In genomic region chr17:13626703-13627102, GRCh38 we compare ENCODE assay signal across 19 cellular contexts. TPM values are rescaled to one million over a fixed set of nuclear protein-coding genes. Genes with fewer than 3 reads are reported as not detected.
DNase-seq lines count a peak whose midpoint lies in the region; ATAC-seq, FAIRE-seq and TF ChIP-seq lines count a peak whose summit lies in the region.
"Had no signal": no experiment of that assay in that cellular context is flagged by ENCODE, and none has a peak within 500 bp of the region (broad histone marks: within the 10 kb centered on the region; RNA-seq: fewer than 3 reads in every experiment).

No MANE protein-coding gene starts in this region.

- H3K36me3 Mint-ChIP-seq in astrocyte (ENCODE audit: low read depth, unreplicated experiment) = no peaks in the 10 kb centered on the region
- H3K36me3 Mint-ChIP-seq in activated naive CD8-positive, alpha-beta T cell treated with anti-CD3 and anti-CD28 coated beads, Interleukin-2, amount 50 U/mL, for 24 hours (ENCODE audit: low read depth) = no peaks in the 10 kb centered on the region

- no peak overlapping the region for H3K27ac ChIP-seq in astrocyte (ENCODE audit: low read depth, low read length)
- H3K27ac ChIP-seq: ovary, SJCRH30 had no signal

- H3K9ac ChIP-seq in astrocyte (ENCODE audit: low read length) = no peak overlapping the region

- no peaks in the 10 kb centered on the region for H3K9me3 ChIP-seq in astrocyte (ENCODE audit: insufficient read depth, low read depth, low read length)
- H3K9me3 ChIP-seq: HAP-1, mucosa of descending colon, ovary, SJCRH30 had no signal

- H3K36me3 ChIP-seq in astrocyte (ENCODE audit: insufficient read depth, low read length) = no peaks in the 10 kb centered on the region
- H3K36me3 ChIP-seq: HAP-1, ovary, SJCRH30 had no signal

- no peaks in the 10 kb centered on the region for H3K79me2 ChIP-seq in astrocyte (ENCODE audit: insufficient read depth, low read length)

- no peaks in the 10 kb centered on the region for H4K20me1 ChIP-seq in astrocyte (ENCODE audit: insufficient read depth, low read length)

- ATAC-seq in activated naive CD8-positive, alpha-beta T cell treated with anti-CD3 and anti-CD28 coated beads, Interleukin-2, amount 50 U/mL, for 24 hours = no peak
- ATAC-seq in GM19452 (IDR thresholded peaks at IDR 0.05; ENCODE audit: unreplicated experiment) = no peak
- ATAC-seq: mucosa of descending colon had no signal

- H3K4me3 Mint-ChIP-seq in astrocyte (ENCODE audit: unreplicated experiment) = no peak overlapping the region
- no peak overlapping the region for H3K4me3 Mint-ChIP-seq in activated naive CD8-positive, alpha-beta T cell treated with anti-CD3 and anti-CD28 coated beads, Interleukin-2, amount 50 U/mL, for 24 hours
- H3K4me3 Mint-ChIP-seq: activated T-helper 1 cell treated with anti-CD3 and anti-CD28 coated beads, Interleukin-12 subunit alpha, Interleukin-12 subunit beta, Interleukin-2, Interleukin-4 antibody, amounts not matched to agents 30 ng/mL and 10 ng/mL and 1 ng/mL, durations not matched to agents 14 hours and 24 hours and 36 hours had no signal

- H3K4me1 Mint-ChIP-seq in astrocyte (ENCODE audit: low read depth, unreplicated experiment) = peaks cover 4% of the 10 kb centered on the region
- H3K4me1 Mint-ChIP-seq in activated naive CD8-positive, alpha-beta T cell treated with anti-CD3 and anti-CD28 coated beads, Interleukin-2, amount 50 U/mL, for 24 hours = no peaks in the 10 kb centered on the region

- no peaks in the 10 kb centered on the region for H3K9me3 Mint-ChIP-seq in astrocyte (ENCODE audit: unreplicated experiment)
- no peaks in the 10 kb centered on the region for H3K9me3 Mint-ChIP-seq in activated naive CD8-positive, alpha-beta T cell treated with anti-CD3 and anti-CD28 coated beads, Interleukin-2, amount 50 U/mL, for 24 hours
- H3K9me3 Mint-ChIP-seq: activated T-helper 1 cell treated with anti-CD3 and anti-CD28 coated beads, Interleukin-12 subunit alpha, Interleukin-12 subunit beta, Interleukin-2, Interleukin-4 antibody, amounts not matched to agents 30 ng/mL and 10 ng/mL and 1 ng/mL, durations not matched to agents 14 hours and 24 hours and 36 hours had no signal

- FAIRE-seq in astrocyte (lab: Jason Lieb, UNC) = peak; percentile 86
- FAIRE-seq: D721Med had no signal

- peak overlapping the region; percentile 10 for H3K27ac Mint-ChIP-seq in astrocyte (ENCODE audit: unreplicated experiment)
- no peak overlapping the region for H3K27ac Mint-ChIP-seq in activated naive CD8-positive, alpha-beta T cell treated with anti-CD3 and anti-CD28 coated beads, Interleukin-2, amount 50 U/mL, for 24 hours
- H3K27ac Mint-ChIP-seq: activated T-helper 1 cell treated with anti-CD3 and anti-CD28 coated beads, Interleukin-12 subunit alpha, Interleukin-12 subunit beta, Interleukin-2, Interleukin-4 antibody, amounts not matched to agents 30 ng/mL and 10 ng/mL and 1 ng/mL, durations not matched to agents 14 hours and 24 hours and 36 hours had no signal

- peaks cover 8% of the 10 kb centered on the region for H3K4me1 ChIP-seq in astrocyte (ENCODE audit: insufficient read depth, low read length)
- H3K4me1 ChIP-seq: HAP-1, SJCRH30 had no signal

- H2AFZ ChIP-seq in astrocyte (ENCODE audit: low read depth, low read length) = no peak overlapping the region

- no peaks in the 10 kb centered on the region for H3K27me3 Mint-ChIP-seq in astrocyte (ENCODE audit: low read depth, unreplicated experiment)
- H3K27me3 Mint-ChIP-seq in activated naive CD8-positive, alpha-beta T cell treated with anti-CD3 and anti-CD28 coated beads, Interleukin-2, amount 50 U/mL, for 24 hours = peaks cover 14% of the 10 kb centered on the region

- no peaks in the 10 kb centered on the region for H3K27me3 ChIP-seq in astrocyte (ENCODE audit: insufficient read depth, low read length)
- H3K27me3 ChIP-seq: ovary, SJCRH30 had no signal

- H3K4me2 ChIP-seq in astrocyte (ENCODE audit: low read length) = peak overlapping the region; percentile 43

- TF ChIP-seq CTCF in astrocyte (IDR thresholded peaks at IDR 0.05; ENCODE audit: insufficient read depth, low read depth, low read length) (no peak), fibroblast of villous mesenchyme (IDR thresholded peaks at IDR 0.05; ENCODE audit: insufficient read depth, low read depth, low read length) (no peak)

- H3K4me3 ChIP-seq in astrocyte (ENCODE audit: insufficient read depth, low read depth, low read length) (no peak overlapping the region), fibroblast of villous mesenchyme (ENCODE audit: low read depth, low read length) (no peak overlapping the region)
- H3K4me3 ChIP-seq: HAP-1, mucosa of descending colon, ovary, SJCRH30 had no signal

- DNase-seq in AG08395 (ENCODE audit: low spot score) (peak; percentile 84), HPDE6-E6E7 (ENCODE audit: extremely low spot score) (peak; percentile 42), astrocyte (ENCODE audit: low read depth) (peak; percentile 89), fibroblast of villous mesenchyme (ENCODE audit: low read depth) (peak; percentile 58)
- DNase-seq in stimulated activated CD4-positive, alpha-beta T cell treated with anti-CD3 and anti-CD28 coated beads, Interleukin-2, amount 100 ng/mL, for 24 hours = no peak
- no peak for DNase-seq in activated naive CD8-positive, alpha-beta T cell treated with anti-CD3 and anti-CD28 coated beads, Interleukin-2, amount 50 U/mL, for 24 hours
- DNase-seq in activated naive CD4-positive, alpha-beta T cell (lab: John Stamatoyannopoulos, UW) = no peak
- DNase-seq: activated CD4-positive, alpha-beta T cell treated with anti-CD3 and anti-CD28 coated beads, Interleukin-2, amount 50 U/mL, for 48 hours; head of caudate nucleus; mucosa of descending colon; MV-4-11; NCI-H2171 treated with DMSO at 0.1 percent for 48 hours; NK-92 treated with Interleukin-12 subunit alpha and Interleukin-12 subunit beta, amount 100 ng/mL, for 24 hours; ovary had no signal

RNA-seq across cellular contexts. Expression of gene HS3ST3A1, which starts 25.0 kb away (rescaled TPM):
- total RNA-seq in astrocyte = 7.6 and 8.7 TPM in 2 replicates
- total RNA-seq in fibroblast of villous mesenchyme = 13.8 and 15.5 TPM in 2 replicates

Comparison
In these comparisons a context has a peak if more than half of its experiments do, and no peak if none do; other contexts are left out.
1. DNase-seq: peak in AG08395 (single experiment), HPDE6-E6E7 (single experiment), astrocyte (single experiment) and fibroblast of villous mesenchyme (single experiment); none in stimulated activated CD4-positive, alpha-beta T cell treated with anti-CD3 and anti-CD28 coated beads, Interleukin-2, amount 100 ng/mL, for 24 hours (0 of 2), activated naive CD8-positive, alpha-beta T cell treated with anti-CD3 and anti-CD28 coated beads, Interleukin-2, amount 50 U/mL, for 24 hours (single experiment) and activated naive CD4-positive, alpha-beta T cell (0 of 4).